11 cellular contexts compared by ENCODE assay signal in the genomic region with DNA sequence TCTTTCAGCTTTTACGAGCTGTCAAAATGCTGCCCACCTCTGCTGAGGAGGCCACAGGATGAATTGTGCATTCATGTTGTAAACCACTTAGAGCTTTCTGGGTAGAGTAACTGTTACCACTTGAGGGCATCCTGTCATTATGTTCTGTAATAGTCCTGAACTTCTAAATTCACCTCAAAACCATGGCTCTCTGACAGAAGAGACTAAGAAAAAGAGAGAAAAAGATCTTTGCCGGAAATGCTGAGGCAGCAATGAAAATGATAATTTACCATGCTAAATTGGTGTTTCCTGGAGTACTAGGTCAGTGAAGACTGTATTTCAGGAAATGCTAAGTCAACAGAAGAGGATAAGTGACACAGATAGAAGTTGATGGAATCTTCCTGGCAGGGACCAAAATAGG.
A peak's percentile ranks its signal among the peaks of the same experiment; 100 is the strongest.
DNase-seq lines count a peak whose midpoint lies in the region; ATAC-seq, FAIRE-seq and TF ChIP-seq lines count a peak whose summit lies in the region.
"Had no signal": no experiment of that assay in that cellular context is flagged by ENCODE, and none has a peak within 500 bp of the region (broad histone marks: within the 10 kb centered on the region; RNA-seq: fewer than 3 reads in every experiment).

No MANE protein-coding gene starts in this region.

- H3K4me3 ChIP-seq in astrocyte of the spinal cord (ENCODE audit: low read depth, low read length) = no peak overlapping the region

- FAIRE-seq in GM12892 (lab: Jason Lieb, UNC) = no peak

- DNase-seq in COLO829 (ENCODE audit: low spot score) (peak; percentile 14), Kasumi-1 (lab: John Stamatoyannopoulos, UW) (peak; percentile 29 to 36), astrocyte of the spinal cord (ENCODE audit: low read depth, low spot score) (peak; percentile 74), kidney tubule cell (ENCODE audit: low spot score) (peak; percentile 33), GM12892 (ENCODE audit: insufficient read length) (no peak), nephron progenitor cell (no peak)
- no peak for DNase-seq in activated CD4-positive, alpha-beta T cell treated with anti-CD3 and anti-CD28 coated beads for 36 hours
- DNase-seq: glutamatergic neuron, NCI-H774 had no signal

- no peaks in the 10 kb centered on the region for H3K36me3 Mint-ChIP-seq in activated CD4-positive, alpha-beta T cell treated with anti-CD3 and anti-CD28 coated beads for 36 hours (ENCODE audit: low read depth)
- H3K36me3 Mint-ChIP-seq in nephron progenitor cell (ENCODE audit: low read depth) = no peaks in the 10 kb centered on the region
- H3K36me3 Mint-ChIP-seq: activated naive CD4-positive, alpha-beta T cell treated with anti-CD3 and anti-CD28 coated beads, Interleukin-2, amount 50 U/mL, for 24 hours had no signal

- in situ Hi-C loops in astrocyte of the spinal cord (cut with HindIII; ENCODE audit: low sequenced_read_pairs) = no loop called here

- POLR2A ChIA-PET in activated CD4-positive, alpha-beta T cell treated with anti-CD3 and anti-CD28 coated beads for 36 hours (lab: Charles Lee) = no interaction called here

- no peak overlapping the region for H3K27ac Mint-ChIP-seq in activated CD4-positive, alpha-beta T cell treated with anti-CD3 and anti-CD28 coated beads for 36 hours
- no peak overlapping the region for H3K27ac Mint-ChIP-seq in nephron progenitor cell
- H3K27ac Mint-ChIP-seq: activated naive CD4-positive, alpha-beta T cell treated with anti-CD3 and anti-CD28 coated beads, Interleukin-2, amount 50 U/mL, for 24 hours had no signal

- intact Hi-C loops in activated CD4-positive, alpha-beta T cell treated with anti-CD3 and anti-CD28 coated beads for 36 hours (cut with DNase I, micrococcal nuclease) = no loop called here

- no peak for ATAC-seq in HG03432 (IDR thresholded peaks at IDR 0.05; ENCODE audit: unreplicated experiment)
- no peak for ATAC-seq in activated CD4-positive, alpha-beta T cell treated with anti-CD3 and anti-CD28 coated beads for 36 hours

- TF ChIP-seq POLR2A in GM12892 (IDR thresholded peaks at IDR 0.05; ENCODE audit: low read depth, low read length) = no peak

- peaks cover 12% of the 10 kb centered on the region for H3K9me3 Mint-ChIP-seq in activated CD4-positive, alpha-beta T cell treated with anti-CD3 and anti-CD28 coated beads for 36 hours (ENCODE audit: low read depth)
- peaks cover 19% of the 10 kb centered on the region for H3K9me3 Mint-ChIP-seq in nephron progenitor cell

- TF ChIP-seq CTCF in astrocyte of the spinal cord (IDR thresholded peaks at IDR 0.05; ENCODE audit: low read depth, low read length) = peak; percentile 60
- TF ChIP-seq CTCF in nephron progenitor cell (IDR thresholded peaks at IDR 0.05) = no peak

- no peaks in the 10 kb centered on the region for H3K27me3 Mint-ChIP-seq in activated CD4-positive, alpha-beta T cell treated with anti-CD3 and anti-CD28 coated beads for 36 hours
- no peaks in the 10 kb centered on the region for H3K27me3 Mint-ChIP-seq in nephron progenitor cell (ENCODE audit: low read depth, poor library complexity)
- H3K27me3 Mint-ChIP-seq: activated naive CD4-positive, alpha-beta T cell treated with anti-CD3 and anti-CD28 coated beads, Interleukin-2, amount 50 U/mL, for 24 hours had no signal

- H3K4me3 Mint-ChIP-seq in activated CD4-positive, alpha-beta T cell treated with anti-CD3 and anti-CD28 coated beads for 36 hours = no peak overlapping the region
- no peak overlapping the region for H3K4me3 Mint-ChIP-seq in nephron progenitor cell
- H3K4me3 Mint-ChIP-seq: activated naive CD4-positive, alpha-beta T cell treated with anti-CD3 and anti-CD28 coated beads, Interleukin-2, amount 50 U/mL, for 24 hours had no signal

- H3K4me1 Mint-ChIP-seq in activated CD4-positive, alpha-beta T cell treated with anti-CD3 and anti-CD28 coated beads for 36 hours = no peaks in the 10 kb centered on the region
- H3K4me1 Mint-ChIP-seq in nephron progenitor cell = peaks cover 20% of the 10 kb centered on the region
- H3K4me1 Mint-ChIP-seq: activated naive CD4-positive, alpha-beta T cell treated with anti-CD3 and anti-CD28 coated beads, Interleukin-2, amount 50 U/mL, for 24 hours had no signal

- CTCF ChIA-PET in activated CD4-positive, alpha-beta T cell treated with anti-CD3 and anti-CD28 coated beads for 36 hours (lab: Charles Lee) = no interaction called here

Comparison
In these comparisons a context has a peak if more than half of its experiments do, and no peak if none do; other contexts are left out.
1. DNase-seq: peak in COLO829 (single experiment), Kasumi-1 (2 of 2), astrocyte of the spinal cord (single experiment) and kidney tubule cell (single experiment); none in GM12892 (single experiment), activated CD4-positive, alpha-beta T cell treated with anti-CD3 and anti-CD28 coated beads for 36 hours (single experiment) and nephron progenitor cell (single experiment).